8 cellular contexts compared by ENCODE assay signal in genomic region chr12:111570090-111570961, GRCh38. TPM values are rescaled to one million over a fixed set of nuclear protein-coding genes. Genes with fewer than 3 reads are reported as not detected.
DNase-seq lines count a peak whose midpoint lies in the region; ATAC-seq and TF ChIP-seq lines count a peak whose summit lies in the region.

No MANE protein-coding gene starts in this region.

- CTCF ChIA-PET in RWPE1 (lab: Yijun Ruan, JAX): no interaction called here

- POLR2A ChIA-PET in RWPE1 (lab: Yijun Ruan, JAX; ENCODE audit: low non-redundant PET): no interaction called here

- DNase-seq in GM03348 (ENCODE audit: low spot score) (peak; percentile 82), RWPE1 (ENCODE audit: low spot score) (peak; percentile 88), fibroblast of mammary gland (ENCODE audit: low read depth) (peak; percentile 77), renal cortical epithelial cell (ENCODE audit: low read depth) (peak; percentile 84), NCI-H2081 (lab: John Stamatoyannopoulos, UW) (no peak)
- no peak for DNase-seq in activated T-cell treated with anti-CD3 and anti-CD28 coated beads, Interleukin-2, amount 50 U/mL, for 1 hour

- H3K4me3 ChIP-seq in fibroblast of mammary gland (ENCODE audit: control insufficient read depth, low read depth, low read length): no peak overlapping the region

- ATAC-seq in HG02870 (IDR thresholded peaks at IDR 0.05; ENCODE audit: unreplicated experiment): no peak
- no peak for ATAC-seq in GM21360 (IDR thresholded peaks at IDR 0.05; ENCODE audit: unreplicated experiment)

- TF ChIP-seq CTCF in RWPE1 (conservative IDR thresholded peaks at IDR 0.05; ENCODE audit: low read depth) (no peak), fibroblast of mammary gland (conservative IDR thresholded peaks at IDR 0.05; ENCODE audit: control insufficient read depth, insufficient read depth, low read depth, low read length) (no peak)

- no peak overlapping the region for H3K27ac ChIP-seq in RWPE1

RNA-seq across cellular contexts. Expression of gene ATXN2, which starts 28.8 kb away (rescaled TPM):
- 7.8 and 59.4 TPM in 2 replicates for total RNA-seq in renal cortical epithelial cell

Comparison
In these comparisons a context has a peak if more than half of its experiments do, and no peak if none do; other contexts are left out.
1. DNase-seq: peak in GM03348 (single experiment), RWPE1 (single experiment), fibroblast of mammary gland (single experiment) and renal cortical epithelial cell (single experiment); none in NCI-H2081 (0 of 2) and activated T-cell treated with anti-CD3 and anti-CD28 coated beads, Interleukin-2, amount 50 U/mL, for 1 hour (single experiment).